Comparison of ENCODE assay signal across 1 cellular context in the genomic region with DNA sequence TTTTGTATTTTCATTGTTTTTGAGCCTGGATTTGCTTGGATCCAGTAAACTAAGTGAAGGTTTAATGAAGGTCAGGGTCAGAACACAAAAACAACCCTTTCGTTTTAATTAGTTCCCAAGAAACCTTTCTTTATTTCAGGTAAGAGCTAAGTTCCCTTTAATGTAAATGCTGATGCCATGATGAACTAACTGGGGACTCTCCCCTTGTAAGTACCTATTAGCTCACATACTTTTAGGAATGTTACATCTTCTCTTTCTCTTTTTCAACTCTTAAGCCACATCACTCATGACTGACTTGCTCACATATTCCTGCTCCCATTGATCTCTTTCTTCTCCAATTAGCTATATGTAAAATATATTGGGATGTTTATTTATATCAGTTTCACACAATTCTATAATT.
TF ChIP-seq lines count a peak whose summit lies in the region.

No MANE protein-coding gene starts in this region.

TF ChIP-seq in H1, 55 proteins besides CTCF, POLR2A, EP300 and RAD21:
- no peak for TF ChIP-seq GTF2F1 (IDR thresholded peaks at IDR 0.05; ENCODE audit: borderline replicate concordance, low read depth, low read length)
- no peak for TF ChIP-seq HDAC2 (IDR thresholded peaks at IDR 0.05; ENCODE audit: borderline replicate concordance in 1 of 2, low read depth in 2 of 2, low read length in 2 of 2)
- no peak for TF ChIP-seq KDM4A (IDR thresholded peaks at IDR 0.05; ENCODE audit: low read depth, low read length, severe bottlenecking)
- no peak for TF ChIP-seq SP4 (IDR thresholded peaks at IDR 0.05; ENCODE audit: low read length)
- no peak for TF ChIP-seq CBX8 (IDR thresholded peaks at IDR 0.05; ENCODE audit: borderline replicate concordance, low read depth, low read length)
- no peak for TF ChIP-seq TEAD4 (IDR thresholded peaks at IDR 0.05; ENCODE audit: low read depth, low read length)
- no peak for TF ChIP-seq TAF7 (optimal IDR thresholded peaks at IDR 0.05; ENCODE audit: borderline replicate concordance, low read depth, low read length)
- no peak for TF ChIP-seq TCF12 (IDR thresholded peaks at IDR 0.05; ENCODE audit: low read depth, low read length)
- no peak for TF ChIP-seq RXRA (IDR thresholded peaks at IDR 0.05; ENCODE audit: insufficient read depth, low read depth, low read length)
- no peak for TF ChIP-seq KDM1A (IDR thresholded peaks at IDR 0.05; ENCODE audit: borderline replicate concordance, low read length)
- TF ChIP-seq ATF3 (IDR thresholded peaks at IDR 0.05; ENCODE audit: insufficient read depth, low read depth, low read length) = no peak
- no peak for TF ChIP-seq GABPA (IDR thresholded peaks at IDR 0.05; ENCODE audit: borderline replicate concordance, insufficient read depth, low read length)
- no peak for TF ChIP-seq TBP (IDR thresholded peaks at IDR 0.05; ENCODE audit: low read depth, low read length)
